ENCODE assay signal across 1 cellular context in the genomic region with DNA sequence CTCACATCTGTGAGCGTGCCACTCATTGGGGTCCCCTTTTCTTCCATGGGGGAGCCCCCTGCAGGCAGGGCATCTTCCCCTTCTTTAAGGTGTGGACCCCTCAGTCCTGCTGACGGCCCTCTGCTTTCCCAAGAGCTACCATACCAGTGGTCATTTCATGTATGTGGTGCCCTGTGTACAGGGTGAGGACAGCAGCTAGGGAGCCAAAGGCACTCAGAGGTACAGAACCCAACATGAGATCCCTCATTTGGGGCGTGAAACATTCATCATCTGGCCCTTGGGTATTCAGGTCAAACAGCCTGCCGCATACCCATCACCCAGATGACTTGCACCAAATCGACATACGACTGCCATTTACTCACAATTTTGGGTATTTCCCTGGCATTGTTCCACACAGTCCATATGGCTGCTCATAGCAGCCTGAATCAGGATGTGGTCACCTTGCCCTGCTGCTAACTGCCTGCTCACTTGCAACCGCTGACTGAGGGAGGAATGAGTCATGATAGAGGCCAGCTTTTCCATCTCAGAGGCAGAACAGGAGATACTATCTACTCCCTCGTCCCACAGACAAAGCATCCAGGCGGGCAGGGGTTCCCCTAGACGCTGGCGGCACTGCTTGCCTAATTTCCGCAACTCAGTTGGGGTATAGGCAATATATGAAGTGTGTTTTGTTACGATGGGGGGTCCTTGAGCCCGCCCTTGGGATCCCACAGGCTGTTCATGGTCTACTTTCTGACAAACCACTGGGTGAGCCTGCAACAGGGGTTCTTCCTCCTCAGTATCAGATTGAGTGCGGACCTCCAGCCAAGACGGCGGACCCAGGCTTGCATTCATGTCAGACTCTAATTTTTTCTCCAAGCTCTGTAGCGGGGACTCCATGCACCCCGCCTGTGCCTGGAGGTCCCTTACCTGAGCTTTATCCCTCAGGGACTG.
TF ChIP-seq lines count a peak whose summit lies in the region.

No MANE protein-coding gene starts in this region.

TF ChIP-seq in GM12878, 131 proteins besides CTCF, POLR2A, EP300 and RAD21 (continued from another document):
- TF ChIP-seq ZBTB33 (IDR thresholded peaks at IDR 0.05) (no peak), NRF1 (conservative IDR thresholded peaks at IDR 0.05; ENCODE audit: low read depth, low read length) (no peak), IRF4 (IDR thresholded peaks at IDR 0.05; ENCODE audit: low read depth, low read length) (peak; percentile 85), SMC3 (IDR thresholded peaks at IDR 0.05; ENCODE audit: borderline replicate concordance, low read length) (no peak), SUZ12 (IDR thresholded peaks at IDR 0.05; ENCODE audit: unreplicated experiment) (no peak), ZNF24 (IDR thresholded peaks at IDR 0.05) (no peak), MEF2B (IDR thresholded peaks at IDR 0.05; ENCODE audit: partially characterized antibody, poor library complexity, severe bottlenecking) (peak; percentile 76), BACH1 (IDR thresholded peaks at IDR 0.05; ENCODE audit: borderline replicate concordance) (peak; percentile 91), NBN (IDR thresholded peaks at IDR 0.05) (peak; percentile 75), BCL11A (IDR thresholded peaks at IDR 0.05; ENCODE audit: low read depth, low read length) (peak; percentile 86), SIN3A (IDR thresholded peaks at IDR 0.05; ENCODE audit: low read depth, low read length) (no peak), HDAC2 (IDR thresholded peaks at IDR 0.05) (no peak), MXI1 (IDR thresholded peaks at IDR 0.05; ENCODE audit: low read depth, low read length) (peak; percentile 51; the same call in 1 of the 2 replicates), BMI1 (IDR thresholded peaks at IDR 0.05; ENCODE audit: borderline replicate concordance) (peak; percentile 68; the same call in 1 of the 2 replicates), NR2F1 (conservative IDR thresholded peaks at IDR 0.05) (peak; percentile 81), FOXM1 (IDR thresholded peaks at IDR 0.05; ENCODE audit: low read depth, low read length) (no peak), ZNF217 (IDR thresholded peaks at IDR 0.05) (no peak), FOXK2 (IDR thresholded peaks at IDR 0.05) (no peak), ZBTB11 (CRISPR knock-in tag; IDR thresholded peaks at IDR 0.05) (no peak), EZH2 (IDR thresholded peaks at IDR 0.05; ENCODE audit: borderline replicate concordance, control insufficient read depth, low read depth, low read length) (no peak), NR2C2 (IDR thresholded peaks at IDR 0.05; ENCODE audit: borderline replicate concordance, control insufficient read depth, insufficient read length, low read depth) (no peak), TCF12 (IDR thresholded peaks at IDR 0.05; ENCODE audit: low read depth, low read length) (peak; percentile 90)
- TF ChIP-seq, protein P1, sequence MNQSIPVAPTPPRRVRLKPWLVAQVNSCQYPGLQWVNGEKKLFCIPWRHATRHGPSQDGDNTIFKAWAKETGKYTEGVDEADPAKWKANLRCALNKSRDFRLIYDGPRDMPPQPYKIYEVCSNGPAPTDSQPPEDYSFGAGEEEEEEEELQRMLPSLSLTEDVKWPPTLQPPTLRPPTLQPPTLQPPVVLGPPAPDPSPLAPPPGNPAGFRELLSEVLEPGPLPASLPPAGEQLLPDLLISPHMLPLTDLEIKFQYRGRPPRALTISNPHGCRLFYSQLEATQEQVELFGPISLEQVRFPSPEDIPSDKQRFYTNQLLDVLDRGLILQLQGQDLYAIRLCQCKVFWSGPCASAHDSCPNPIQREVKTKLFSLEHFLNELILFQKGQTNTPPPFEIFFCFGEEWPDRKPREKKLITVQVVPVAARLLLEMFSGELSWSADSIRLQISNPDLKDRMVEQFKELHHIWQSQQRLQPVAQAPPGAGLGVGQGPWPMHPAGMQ (IDR thresholded peaks at IDR 0.05; ENCODE audit: borderline replicate concordance), result no peak
- TF ChIP-seq, protein P2, sequence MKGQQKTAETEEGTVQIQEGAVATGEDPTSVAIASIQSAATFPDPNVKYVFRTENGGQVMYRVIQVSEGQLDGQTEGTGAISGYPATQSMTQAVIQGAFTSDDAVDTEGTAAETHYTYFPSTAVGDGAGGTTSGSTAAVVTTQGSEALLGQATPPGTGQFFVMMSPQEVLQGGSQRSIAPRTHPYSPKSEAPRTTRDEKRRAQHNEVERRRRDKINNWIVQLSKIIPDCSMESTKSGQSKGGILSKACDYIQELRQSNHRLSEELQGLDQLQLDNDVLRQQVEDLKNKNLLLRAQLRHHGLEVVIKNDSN (IDR thresholded peaks at IDR 0.05; ENCODE audit: borderline replicate concordance, extremely low read length, insufficient read depth, low read depth, low read length), result no peak
- TF ChIP-seq, protein P3, sequence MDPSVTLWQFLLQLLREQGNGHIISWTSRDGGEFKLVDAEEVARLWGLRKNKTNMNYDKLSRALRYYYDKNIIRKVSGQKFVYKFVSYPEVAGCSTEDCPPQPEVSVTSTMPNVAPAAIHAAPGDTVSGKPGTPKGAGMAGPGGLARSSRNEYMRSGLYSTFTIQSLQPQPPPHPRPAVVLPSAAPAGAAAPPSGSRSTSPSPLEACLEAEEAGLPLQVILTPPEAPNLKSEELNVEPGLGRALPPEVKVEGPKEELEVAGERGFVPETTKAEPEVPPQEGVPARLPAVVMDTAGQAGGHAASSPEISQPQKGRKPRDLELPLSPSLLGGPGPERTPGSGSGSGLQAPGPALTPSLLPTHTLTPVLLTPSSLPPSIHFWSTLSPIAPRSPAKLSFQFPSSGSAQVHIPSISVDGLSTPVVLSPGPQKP (IDR thresholded peaks at IDR 0.05; ENCODE audit: low read depth, low read length), result no peak
